ENCODE assay signal across 24 cellular contexts in genomic region chr3:151983538-151983937, GRCh38.
"Had no signal": no experiment of that assay in that cellular context is flagged by ENCODE, and none has a peak within 500 bp of the region (broad histone marks: within the 10 kb centered on the region; RNA-seq: fewer than 3 reads in every experiment).

No MANE protein-coding gene starts in this region.

- H3K9me3 ChIP-seq: esophagus squamous epithelium, gastrocnemius medialis, left lung, lower lobe of right lung, mucosa of descending colon had no signal

- H3K4me3 Mint-ChIP-seq: mesothelial cell of epicardium had no signal

- H3K4me1 ChIP-seq: esophagus squamous epithelium, gastrocnemius medialis, heart right ventricle, left lung, lower lobe of right lung had no signal

- H3K27ac Mint-ChIP-seq: mesothelial cell of epicardium had no signal

- H3K27me3 ChIP-seq: dorsolateral prefrontal cortex, esophagus squamous epithelium, gastrocnemius medialis, heart right ventricle, left lung had no signal

- DNase-seq: dermis blood vessel endothelial cell; dorsolateral prefrontal cortex; effector CD4-positive, alpha-beta T cell; effector memory CD4-positive, alpha-beta T cell; esophagus squamous epithelium; foreskin fibroblast; foreskin melanocyte; gastrocnemius medialis; glutamatergic neuron; head of caudate nucleus; heart right ventricle; hippocampal formation; left cardiac atrium; left lung; left ventricle myocardium superior; lower lobe of right lung; mesenchymal stem cell; mucosa of descending colon had no signal

- H3K27ac ChIP-seq: coronary artery, dorsolateral prefrontal cortex, esophagus squamous epithelium, gastrocnemius medialis, heart right ventricle, left lung, lower lobe of right lung had no signal

- FAIRE-seq: colon, endothelial cell of umbilical vein, islet of Langerhans had no signal

- H3K4me3 ChIP-seq: coronary artery, dorsolateral prefrontal cortex, esophagus squamous epithelium, gastrocnemius medialis, heart right ventricle, left lung, lower lobe of right lung, mucosa of descending colon had no signal

- H3K36me3 Mint-ChIP-seq: mesothelial cell of epicardium had no signal

- H3K36me3 ChIP-seq: esophagus squamous epithelium, gastrocnemius medialis, heart right ventricle, left lung, lower lobe of right lung had no signal

- ATAC-seq: esophagus mucosa, gastrocnemius medialis, heart right ventricle, left cardiac atrium, left lung, left ventricle myocardium superior, lower lobe of right lung, mucosa of descending colon had no signal
